8 cellular contexts compared by ENCODE assay signal in genomic region chr4:3388461-3389185, GRCh38. TPM values are rescaled to one million over a fixed set of nuclear protein-coding genes. Genes with fewer than 3 reads are reported as not detected.
DNase-seq lines count a peak whose midpoint lies in the region; ATAC-seq and TF ChIP-seq lines count a peak whose summit lies in the region.

No MANE protein-coding gene starts in this region.

- no peaks in the 10 kb centered on the region for H3K27me3 ChIP-seq in right lobe of liver
- H3K27me3 ChIP-seq in tibial nerve: no peaks in the 10 kb centered on the region

- in situ Hi-C loops in astrocyte of the cerebellum (cut with HindIII; ENCODE audit: low sequenced_read_pairs): no loop called here

- ATAC-seq in GM19467 (IDR thresholded peaks at IDR 0.05; ENCODE audit: unreplicated experiment) (peak; percentile 68), right lobe of liver (no peak)

- 54% methylated on average over 10 of the region's 17 CpGs for WGBS in right lobe of liver (ENCODE audit: insufficient coverage, low coverage, low lambda C conversion rate, missing lambda C conversion rate)
- 16% methylated on average over 12 to 17 of the region's 17 CpGs for WGBS in tibial nerve, 2 donors

- H3K4me3 ChIP-seq in astrocyte of the cerebellum (ENCODE audit: low read depth, low read length) (peak overlapping the region; percentile 14), right lobe of liver (no peak overlapping the region), tibial nerve (peak overlapping the region in 3 of 4 donors; percentile 26 to 33 (median 27))

- no peaks in the 10 kb centered on the region for H3K9me3 ChIP-seq in right lobe of liver
- no peaks in the 10 kb centered on the region for H3K9me3 ChIP-seq in tibial nerve

- peaks cover 0 to 12% (median 2%) of the 10 kb centered on the region in 4 donors for H3K4me1 ChIP-seq in right lobe of liver
- peaks cover 0 to 53% (median 23%) of the 10 kb centered on the region in 4 donors for H3K4me1 ChIP-seq in tibial nerve

- peak; percentile 80 for DNase-seq in AG20443 (ENCODE audit: low spot score)
- DNase-seq in HS-5 (ENCODE audit: low read depth): peak; percentile 60
- DNase-seq in astrocyte of the cerebellum (ENCODE audit: low read depth): peak; percentile 66
- DNase-seq in right lobe of liver: no peak
- no peak for DNase-seq in tibial nerve (ENCODE audit: low spot score in 2 of 2)
- DNase-seq in stimulated activated CD4-positive, alpha-beta T cell treated with anti-CD3 and anti-CD28 coated beads, Interleukin-12 subunit alpha, Interleukin-12 subunit beta, amount 100 ng/mL, for 4 hours: no peak
- no peak for DNase-seq in NCI-H748 treated with DMSO at 0.1 percent for 48 hours (lab: John Stamatoyannopoulos, UW)

- TF ChIP-seq CTCF in astrocyte of the cerebellum (IDR thresholded peaks at IDR 0.05; ENCODE audit: low read depth, low read length, missing control alignments) (no peak), right lobe of liver (IDR thresholded peaks at IDR 0.05) (no peak), tibial nerve (IDR thresholded peaks at IDR 0.05) (no peak)

- H3K36me3 ChIP-seq in right lobe of liver: peaks cover 0 to 5% (median 0%) of the 10 kb centered on the region in 4 donors
- H3K36me3 ChIP-seq in tibial nerve: no peaks in the 10 kb centered on the region

- TF ChIP-seq POLR2A in right lobe of liver (IDR thresholded peaks at IDR 0.05) (no peak), tibial nerve (IDR thresholded peaks at IDR 0.05) (no peak)

- intact Hi-C loops in right lobe of liver (cut with DNase I): no loop called here

- H3K27ac ChIP-seq in right lobe of liver (peak overlapping the region; percentile 55 to 90 (median 81)), tibial nerve (peak overlapping the region; percentile 10 to 78 (median 70))

- peak in 1 of 2 donors; percentile 14 for TF ChIP-seq EP300 in tibial nerve (IDR thresholded peaks at IDR 0.05)

RNA-seq across cellular contexts. Expression of gene HGFAC, which starts 53.1 kb away (rescaled TPM):
- 100 to 1,000 TPM in 5 of 6 experiments, 10 to 100 TPM in 1; 73.9 to 176 (median 140) TPM for total RNA-seq in right lobe of liver
- total RNA-seq in tibial nerve: not detected

Comparison
In these comparisons a context has a peak if more than half of its experiments do, and no peak if none do; other contexts are left out.
1. DNase-seq: peak in AG20443 (single experiment), HS-5 (single experiment) and astrocyte of the cerebellum (single experiment); none in right lobe of liver (0 of 3), tibial nerve (0 of 2), stimulated activated CD4-positive, alpha-beta T cell treated with anti-CD3 and anti-CD28 coated beads, Interleukin-12 subunit alpha, Interleukin-12 subunit beta, amount 100 ng/mL, for 4 hours (single experiment) and NCI-H748 treated with DMSO at 0.1 percent for 48 hours (single experiment).
2. H3K4me3 ChIP-seq: peak in astrocyte of the cerebellum (single experiment) and tibial nerve (3 of 4); none in right lobe of liver (0 of 3).
3. RNA of gene HGFAC, which starts 53.1 kb away (total RNA-seq): 73.9 to 176 TPM in right lobe of liver; not detected in tibial nerve; every median in the first group is over 10 times any median in the second.